In genomic region chr3:185575108-185575869, GRCh38 we compare ENCODE assay signal across 1 cellular context.
A peak's percentile ranks its signal among the peaks of the same experiment; 100 is the strongest.
TF ChIP-seq lines count a peak whose summit lies in the region.
"Not testable (repeated sequence)": the region's sequence is repeated elsewhere in the genome, so short reads cannot be mapped to it uniquely, and the experiment has no call there.

No MANE protein-coding gene starts in this region.

TF ChIP-seq in K562, 482 proteins besides CTCF, POLR2A, EP300 and RAD21 (continued from another document):
- TF ChIP-seq CREB3L1 (IDR thresholded peaks at IDR 0.05; ENCODE audit: borderline replicate concordance, low read depth), result 0 out of 2 replicates have a peak, but pooled peaks have one; percentile 32
- TF ChIP-seq ATF7 (IDR thresholded peaks at IDR 0.05), result 0 out of 2 replicates have a peak, but pooled peaks have one; percentile 10
- TF ChIP-seq MEIS2 (IDR thresholded peaks at IDR 0.05; ENCODE audit: partially characterized antibody), result peak; percentile 8
- TF ChIP-seq NRF1 (conservative IDR thresholded peaks at IDR 0.05 in 1 of 2, IDR thresholded peaks at IDR 0.05 in 1 of 2), result 0 out of 4 replicates have a peak, but pooled peaks have one; percentile 16
- 0 out of 2 replicates have a peak, but pooled peaks have one; percentile 20 for TF ChIP-seq ZBTB2 (IDR thresholded peaks at IDR 0.05)
- TF ChIP-seq CBFA2T3 (IDR thresholded peaks at IDR 0.05), result peak; percentile 62
- TF ChIP-seq DPF2 (IDR thresholded peaks at IDR 0.05), result peak; percentile 45; the same call in 1 of the 2 replicates
- peak; percentile 70 for TF ChIP-seq ARID1B (IDR thresholded peaks at IDR 0.05)
- TF ChIP-seq FOXA3 (CRISPR knock-in tag; conservative IDR thresholded peaks at IDR 0.05 in 1 of 2, IDR thresholded peaks at IDR 0.05 in 1 of 2), result 0 out of 4 replicates have a peak, but pooled peaks of 1 of the 2 experiments have one; percentile 17
- TF ChIP-seq ATF1 (CRISPR knock-in tag; IDR thresholded peaks at IDR 0.05), result not testable (repeated sequence)
- TF ChIP-seq ATF1 (tag; IDR thresholded peaks at IDR 0.05), result 0 out of 2 replicates have a peak, but pooled peaks have one; percentile 10
- 0 out of 2 replicates have a peak, but pooled peaks have one; percentile 47 for TF ChIP-seq RB1 (IDR thresholded peaks at IDR 0.05; ENCODE audit: low read depth)
- TF ChIP-seq MLLT1 (IDR thresholded peaks at IDR 0.05), result 0 out of 4 replicates have a peak, but pooled peaks of 1 of the 2 experiments have one; percentile 28
- TF ChIP-seq MAX (CRISPR knock-in tag; IDR thresholded peaks at IDR 0.05), result peak; percentile 49; the same call in 1 of the 2 replicates
- peak; percentile 44 to 65; a peak in 2 of 4 replicates for TF ChIP-seq FOXK2 (conservative IDR thresholded peaks at IDR 0.05 in 1 of 2, IDR thresholded peaks at IDR 0.05 in 1 of 2; ENCODE audit: low read depth in 2 of 2)
- TF ChIP-seq L3MBTL2 (IDR thresholded peaks at IDR 0.05), result peak; percentile 20; the same call in 1 of the 2 replicates
- TF ChIP-seq ZBTB33 (CRISPR knock-in tag; IDR thresholded peaks at IDR 0.05), result peak; percentile 62; the same call in 1 of the 2 replicates
- TF ChIP-seq SMC3 (conservative IDR thresholded peaks at IDR 0.05; ENCODE audit: insufficient read depth, low read depth, low read length), result peak; percentile 41
